Comparison of ENCODE assay signal across 1 cellular context in the genomic region with DNA sequence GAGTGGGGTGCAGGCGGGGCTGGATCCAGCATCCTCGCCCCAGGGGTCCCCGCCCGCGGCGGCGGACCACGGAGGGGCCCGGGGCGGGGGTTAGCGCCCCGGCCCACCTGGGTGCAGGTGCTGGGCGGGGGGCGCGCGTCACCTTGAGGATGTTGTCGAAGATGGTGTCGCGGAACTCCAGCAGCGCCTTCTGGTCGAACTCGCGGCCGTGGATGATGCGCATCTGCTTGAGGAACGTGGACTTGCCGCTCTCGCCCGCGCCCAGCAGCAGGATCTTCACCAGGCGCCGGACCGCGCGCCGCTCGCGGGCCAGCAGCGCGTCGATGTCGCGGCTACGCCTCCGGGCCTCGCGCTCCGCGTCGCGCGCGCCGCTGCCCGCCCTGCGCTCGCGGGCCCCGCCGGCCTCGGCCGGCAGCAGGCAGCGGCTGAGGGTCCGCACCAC.
A peak's percentile ranks its signal among the peaks of the same experiment; 100 is the strongest.
TF ChIP-seq lines count a peak whose summit lies in the region.

No MANE protein-coding gene starts in this region.

TF ChIP-seq in K562, 482 proteins besides CTCF, POLR2A, EP300 and RAD21:
- 0 out of 2 replicates have a peak, but pooled peaks have one; percentile 39 for TF ChIP-seq L3MBTL2 (IDR thresholded peaks at IDR 0.05)
- TF ChIP-seq CBX8 (IDR thresholded peaks at IDR 0.05; ENCODE audit: borderline replicate concordance, extremely low read depth, low read depth, low read length, poor library complexity, severe bottlenecking): no peak
- no peak for TF ChIP-seq RBM39 (optimal IDR thresholded peaks at IDR 0.05; ENCODE audit: low read depth, low read length)
- TF ChIP-seq, protein P1, sequence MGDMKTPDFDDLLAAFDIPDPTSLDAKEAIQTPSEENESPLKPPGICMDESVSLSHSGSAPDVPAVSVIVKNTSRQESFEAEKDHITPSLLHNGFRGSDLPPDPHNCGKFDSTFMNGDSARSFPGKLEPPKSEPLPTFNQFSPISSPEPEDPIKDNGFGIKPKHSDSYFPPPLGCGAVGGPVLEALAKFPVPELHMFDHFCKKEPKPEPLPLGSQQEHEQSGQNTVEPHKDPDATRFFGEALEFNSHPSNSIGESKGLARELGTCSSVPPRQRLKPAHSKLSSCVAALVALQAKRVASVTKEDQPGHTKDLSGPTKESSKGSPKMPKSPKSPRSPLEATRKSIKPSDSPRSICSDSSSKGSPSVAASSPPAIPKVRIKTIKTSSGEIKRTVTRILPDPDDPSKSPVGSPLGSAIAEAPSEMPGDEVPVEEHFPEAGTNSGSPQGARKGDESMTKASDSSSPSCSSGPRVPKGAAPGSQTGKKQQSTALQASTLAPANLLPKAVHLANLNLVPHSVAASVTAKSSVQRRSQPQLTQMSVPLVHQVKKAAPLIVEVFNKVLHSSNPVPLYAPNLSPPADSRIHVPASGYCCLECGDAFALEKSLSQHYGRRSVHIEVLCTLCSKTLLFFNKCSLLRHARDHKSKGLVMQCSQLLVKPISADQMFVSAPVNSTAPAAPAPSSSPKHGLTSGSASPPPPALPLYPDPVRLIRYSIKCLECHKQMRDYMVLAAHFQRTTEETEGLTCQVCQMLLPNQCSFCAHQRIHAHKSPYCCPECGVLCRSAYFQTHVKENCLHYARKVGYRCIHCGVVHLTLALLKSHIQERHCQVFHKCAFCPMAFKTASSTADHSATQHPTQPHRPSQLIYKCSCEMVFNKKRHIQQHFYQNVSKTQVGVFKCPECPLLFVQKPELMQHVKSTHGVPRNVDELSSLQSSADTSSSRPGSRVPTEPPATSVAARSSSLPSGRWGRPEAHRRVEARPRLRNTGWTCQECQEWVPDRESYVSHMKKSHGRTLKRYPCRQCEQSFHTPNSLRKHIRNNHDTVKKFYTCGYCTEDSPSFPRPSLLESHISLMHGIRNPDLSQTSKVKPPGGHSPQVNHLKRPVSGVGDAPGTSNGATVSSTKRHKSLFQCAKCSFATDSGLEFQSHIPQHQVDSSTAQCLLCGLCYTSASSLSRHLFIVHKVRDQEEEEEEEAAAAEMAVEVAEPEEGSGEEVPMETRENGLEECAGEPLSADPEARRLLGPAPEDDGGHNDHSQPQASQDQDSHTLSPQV (IDR thresholded peaks at IDR 0.05): no peak; the same call in 1 of the 2 replicates
- 0 out of 2 replicates have a peak, but pooled peaks have one; percentile 75 for TF ChIP-seq GATAD2B (IDR thresholded peaks at IDR 0.05; ENCODE audit: borderline replicate concordance)
- TF ChIP-seq NCOA1 (IDR thresholded peaks at IDR 0.05; ENCODE audit: low read depth): no peak
- TF ChIP-seq, protein P2, sequence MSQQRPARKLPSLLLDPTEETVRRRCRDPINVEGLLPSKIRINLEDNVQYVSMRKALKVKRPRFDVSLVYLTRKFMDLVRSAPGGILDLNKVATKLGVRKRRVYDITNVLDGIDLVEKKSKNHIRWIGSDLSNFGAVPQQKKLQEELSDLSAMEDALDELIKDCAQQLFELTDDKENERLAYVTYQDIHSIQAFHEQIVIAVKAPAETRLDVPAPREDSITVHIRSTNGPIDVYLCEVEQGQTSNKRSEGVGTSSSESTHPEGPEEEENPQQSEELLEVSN (IDR thresholded peaks at IDR 0.05; ENCODE audit: borderline replicate concordance in 1 of 2, extremely low read depth in 1 of 2, insufficient read depth in 1 of 2, insufficient read length in 1 of 2, low read depth in 1 of 2, low read length in 1 of 2, poor library complexity in 1 of 2, severe bottlenecking in 1 of 2): peak; percentile 78 to 82
- TF ChIP-seq KDM5B (IDR thresholded peaks at IDR 0.05; ENCODE audit: insufficient replicate concordance, low read depth, low read length): peak; percentile 57
- TF ChIP-seq CC2D1A (IDR thresholded peaks at IDR 0.05): no peak
- no peak for TF ChIP-seq ZEB2 (IDR thresholded peaks at IDR 0.05)
- no peak for TF ChIP-seq ZNF644 (tag; IDR thresholded peaks at IDR 0.05; ENCODE audit: low read depth)
- no peak for TF ChIP-seq ZNF717 (CRISPR knock-in tag; IDR thresholded peaks at IDR 0.05)
- TF ChIP-seq PCBP1 (IDR thresholded peaks at IDR 0.05; ENCODE audit: low read depth, low read length, poor library complexity, severe bottlenecking): peak; percentile 14
- TF ChIP-seq RBFOX2 (IDR thresholded peaks at IDR 0.05; ENCODE audit: low read depth, low read length): 0 out of 2 replicates have a peak, but pooled peaks have one; percentile 13
- TF ChIP-seq HNRNPLL (IDR thresholded peaks at IDR 0.05; ENCODE audit: low read depth, low read length, poor library complexity, severe bottlenecking): peak; percentile 8
- no peak for TF ChIP-seq SRSF1 (IDR thresholded peaks at IDR 0.05; ENCODE audit: low read depth, low read length)
- TF ChIP-seq RB1 (IDR thresholded peaks at IDR 0.05; ENCODE audit: low read depth): peak; percentile 36; the same call in 1 of the 2 replicates
- TF ChIP-seq ZBTB7A (IDR thresholded peaks at IDR 0.05; ENCODE audit: borderline replicate concordance, control insufficient read depth, low read depth, low read length): peak; percentile 26; the same call in 1 of the 2 replicates
- TF ChIP-seq MYC (IDR thresholded peaks at IDR 0.05; ENCODE audit: low read depth, low read length): peak; percentile 33; the same call in 1 of the 2 replicates
- TF ChIP-seq MYC (CRISPR knock-in tag; IDR thresholded peaks at IDR 0.05; ENCODE audit: borderline replicate concordance, low read depth): no peak
- 0 out of 2 replicates have a peak, but pooled peaks have one; percentile 11 for TF ChIP-seq SMAD4 (CRISPR knock-in tag; conservative IDR thresholded peaks at IDR 0.05)
- TF ChIP-seq ZNF696 (CRISPR knock-in tag; conservative IDR thresholded peaks at IDR 0.05): no peak
- TF ChIP-seq SP1 (CRISPR knock-in tag; IDR thresholded peaks at IDR 0.05): no peak
- no peak for TF ChIP-seq NBN (IDR thresholded peaks at IDR 0.05; ENCODE audit: low read depth)
